13 cellular contexts compared by ENCODE assay signal in genomic region chr1:89815611-89816010, GRCh38. TPM values are rescaled to one million over a fixed set of nuclear protein-coding genes. Genes with fewer than 3 reads are reported as not detected.
DNase-seq lines count a peak whose midpoint lies in the region; ATAC-seq, FAIRE-seq and TF ChIP-seq lines count a peak whose summit lies in the region.
"Had no signal": no experiment of that assay in that cellular context is flagged by ENCODE, and none has a peak within 500 bp of the region (broad histone marks: within the 10 kb centered on the region; RNA-seq: fewer than 3 reads in every experiment).

No MANE protein-coding gene starts in this region.

- no peak for FAIRE-seq in frontal cortex (lab: Jason Lieb, UNC)

- no peaks in the 10 kb centered on the region for H3K36me3 ChIP-seq in A673 (ENCODE audit: insufficient read depth, low read length, poor library complexity, severe bottlenecking)
- H3K36me3 ChIP-seq in ovary = no peaks in the 10 kb centered on the region
- H3K36me3 ChIP-seq: BE2C had no signal

- intact Hi-C loops in A673 (cut with micrococcal nuclease; ENCODE audit: unreplicated experiment) = no loop called here
- intact Hi-C loops in ovary (cut with DNase I) = no loop called here

- H3K4me1 ChIP-seq in A673 (ENCODE audit: insufficient read depth, low read length, poor library complexity, severe bottlenecking) (peaks cover 4% of the 10 kb centered on the region), ovary (ENCODE audit: insufficient read depth) (peaks cover 3% of the 10 kb centered on the region), foreskin keratinocyte (no peaks in the 10 kb centered on the region)
- H3K4me1 ChIP-seq: BE2C had no signal

- no peak for TF ChIP-seq POLR2A in ovary (IDR thresholded peaks at IDR 0.05)

- WGBS in ovary, 3 donors = 90 to 91% (median 91%) methylated on average over 5 of the region's 5 CpGs

- ATAC-seq in GM21381 (IDR thresholded peaks at IDR 0.05; ENCODE audit: unreplicated experiment) = peak; percentile 59
- peak; percentile 53 for ATAC-seq in HG03354 (IDR thresholded peaks at IDR 0.05; ENCODE audit: poor library complexity, severe bottlenecking, unreplicated experiment)
- no peak for ATAC-seq in foreskin keratinocyte
- ATAC-seq: T-helper 17 cell had no signal

- DNase-seq in GF-D8 (lab: John Stamatoyannopoulos, UW) (peak; percentile 90), UCSD-AML1 (lab: John Stamatoyannopoulos, UW; ENCODE audit: unreplicated experiment) (peak; percentile 47), A673 (ENCODE audit: low spot score) (no peak), frontal cortex (ENCODE audit: low spot score in 2 of 2) (no peak), ovary (no peak), foreskin keratinocyte (no peak)
- DNase-seq: activated CD8-positive, alpha-beta memory T cell treated with anti-CD3 and anti-CD28 coated beads, Interleukin-2, amount 50 U/mL, for 48 hours; BE2C; NCI-H526 treated with DMSO at 0.1 percent for 48 hours; stimulated activated CD4-positive, alpha-beta T cell treated with anti-CD3 and anti-CD28 coated beads, Interleukin-2, amount 100 ng/mL, for 24 hours; T-helper 17 cell had no signal

- POLR2A ChIA-PET in A673 (lab: Charles Lee; ENCODE audit: low non-redundant PET) = interaction anchor here (0.7 kb wide), 1 partner anchor 75 kb away, joined by 3 read pairs; no protein-coding TSS in a partner anchor

- TF ChIP-seq CTCF in A673 (conservative IDR thresholded peaks at IDR 0.05; ENCODE audit: low read depth, low read length) (no peak), ovary (IDR thresholded peaks at IDR 0.05) (no peak), foreskin keratinocyte (conservative IDR thresholded peaks at IDR 0.05) (no peak)

- TF ChIP-seq EP300 in ovary (IDR thresholded peaks at IDR 0.05) = no peak

- H3K9me3 ChIP-seq in A673 (ENCODE audit: low read depth, low read length, poor library complexity, severe bottlenecking) = no peaks in the 10 kb centered on the region
- H3K9me3 ChIP-seq in ovary = no peaks in the 10 kb centered on the region
- H3K9me3 ChIP-seq: BE2C had no signal

- CTCF ChIA-PET in A673 (lab: Charles Lee) = no interaction called here

- H3K27ac ChIP-seq in A673 (ENCODE audit: low read depth, low read length, poor library complexity, severe bottlenecking) = no peak overlapping the region
- no peak overlapping the region for H3K27ac ChIP-seq in ovary
- H3K27ac ChIP-seq in foreskin keratinocyte = no peak overlapping the region

- H3K4me3 ChIP-seq in A673 (ENCODE audit: low read depth, low read length, poor library complexity, severe bottlenecking) = no peak overlapping the region
- no peak overlapping the region for H3K4me3 ChIP-seq in ovary

- no TSS peak for BruUV-seq in A673 (replicated peaks; lab: Mats Ljungman, UMichigan)

- H3K27me3 ChIP-seq in A673 (replicated peaks; ENCODE audit: insufficient read depth, low read depth, low read length, poor library complexity) (no peaks in the 10 kb centered on the region), ovary (no peaks in the 10 kb centered on the region), foreskin keratinocyte (peaks cover 16% of the 10 kb centered on the region)
- H3K27me3 ChIP-seq: BE2C had no signal

RNA-seq across cellular contexts. Expression of gene LRRC8D, which starts 5.2 kb away (rescaled TPM):
- total RNA-seq in A673 (2021) = 59.4 and 67.5 TPM in 2 replicates
- 31.4 TPM for total RNA-seq in frontal cortex
- 10 to 100 TPM in 1 of 7 donors, 1 to 10 TPM in 6; 5.0 to 14.1 (median 8.8) TPM for total RNA-seq in ovary
- polyA plus RNA-seq in ovary = 10 to 100 TPM in 1 of 2 donors, 1 to 10 TPM in 1; 6.1 to 13.2 TPM
- total RNA-seq in foreskin keratinocyte = 45.8 and 50.4 TPM in 2 replicates
- polyA plus RNA-seq in foreskin keratinocyte = 14.2 and 20.4 TPM in 2 replicates

Comparison
In these comparisons a context has a peak if more than half of its experiments do, and no peak if none do; other contexts are left out.
1. DNase-seq: peak in GF-D8 (single experiment) and UCSD-AML1 (single experiment); none in A673 (single experiment), frontal cortex (0 of 2), ovary (0 of 5) and foreskin keratinocyte (0 of 2).